25 cellular contexts compared by ENCODE assay signal in the genomic region with DNA sequence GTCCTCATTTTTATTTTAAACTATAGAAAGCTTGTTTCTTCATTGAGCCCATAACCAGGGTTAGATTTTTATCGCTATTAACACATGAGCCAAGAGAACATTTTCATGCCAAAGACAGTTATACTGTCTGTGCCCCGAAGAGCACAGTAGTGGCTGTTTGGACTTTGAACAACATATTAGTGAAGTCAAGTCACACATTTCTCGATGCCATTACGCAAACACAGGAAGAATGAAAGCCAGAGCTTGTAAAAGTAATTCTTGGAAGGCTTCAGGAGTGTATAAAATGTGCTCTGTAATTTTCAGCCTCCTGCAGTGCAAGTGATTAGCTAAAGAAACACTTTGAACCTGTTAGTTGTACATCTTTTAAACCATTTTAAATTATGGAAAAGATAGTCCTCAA.
"Had no signal": no experiment of that assay in that cellular context is flagged by ENCODE, and none has a peak within 500 bp of the region (broad histone marks: within the 10 kb centered on the region; RNA-seq: fewer than 3 reads in every experiment).

No MANE protein-coding gene starts in this region.

- FAIRE-seq: bronchial epithelial cell, endothelial cell of umbilical vein, small intestine had no signal

- DNase-seq: activated CD4-positive, alpha-beta T cell treated with anti-CD3 and anti-CD28 coated beads for 1 hour; activated CD8-positive, alpha-beta memory T cell treated with anti-CD3 and anti-CD28 coated beads for 24 hours; activated CD8-positive, alpha-beta memory T cell treated with anti-CD3 and anti-CD28 coated beads, Interleukin-2, amount 50 U/mL, for 48 hours; activated effector memory CD4-positive, alpha-beta T cell treated with Interleukin-2 at 50 U/mL for 16 hours; activated naive CD4-positive, alpha-beta T cell treated with anti-CD3 and anti-CD28 coated beads, Interleukin-2, amount 10 ng/mL, durations not matched to agents 7 days and 5 days; activated T-cell treated with anti-CD3 and anti-CD28 coated beads, Interleukin-2, amount 50 U/mL, for 48 hours; effector memory CD4-positive, alpha-beta T cell; esophagus squamous epithelium; foreskin melanocyte; glutamatergic neuron; kidney; mammary epithelial cell; small intestine; stimulated activated CD4-positive, alpha-beta T cell treated with anti-CD3 and anti-CD28 coated beads, Interleukin-4, amount 100 ng/mL, for 4 hours; T-helper 2 cell; upper lobe of left lung; WERI-Rb-1 had no signal

- H3K27ac Mint-ChIP-seq: activated naive CD4-positive, alpha-beta T cell treated with anti-CD3 and anti-CD28 coated beads, Interleukin-2, amount 10 ng/mL, durations not matched to agents 7 days and 5 days; dendritic cell treated with granulocyte-macrophage colony-stimulating factor and Interleukin-4, amounts not matched to agents 40 ng/mL and 50 ng/mL, for 4 days; stimulated activated memory B cell treated with anti-CD40 and anti-IgM and Interleukin-4, amounts not matched to agents 10 μg/mL and 1 μg/mL and 100 μg/mL, for 72 hours had no signal

- H3K9me3 Mint-ChIP-seq: activated naive CD4-positive, alpha-beta T cell treated with anti-CD3 and anti-CD28 coated beads, Interleukin-2, amount 10 ng/mL, durations not matched to agents 7 days and 5 days; dendritic cell treated with granulocyte-macrophage colony-stimulating factor and Interleukin-4, amounts not matched to agents 40 ng/mL and 50 ng/mL, for 4 days; stimulated activated memory B cell treated with anti-CD40 and anti-IgM and Interleukin-4, amounts not matched to agents 10 μg/mL and 1 μg/mL and 100 μg/mL, for 72 hours had no signal

- H3K4me1 ChIP-seq: ascending aorta, esophagus squamous epithelium, right atrium auricular region, upper lobe of left lung had no signal

- H3K27me3 Mint-ChIP-seq: activated naive CD4-positive, alpha-beta T cell treated with anti-CD3 and anti-CD28 coated beads, Interleukin-2, amount 10 ng/mL, durations not matched to agents 7 days and 5 days; dendritic cell treated with granulocyte-macrophage colony-stimulating factor and Interleukin-4, amounts not matched to agents 40 ng/mL and 50 ng/mL, for 4 days; stimulated activated memory B cell treated with anti-CD40 and anti-IgM and Interleukin-4, amounts not matched to agents 10 μg/mL and 1 μg/mL and 100 μg/mL, for 72 hours had no signal

- H3K36me3 ChIP-seq: ascending aorta, esophagus squamous epithelium, right atrium auricular region, thoracic aorta, upper lobe of left lung, WERI-Rb-1 had no signal

- H3K36me3 Mint-ChIP-seq: activated naive CD4-positive, alpha-beta T cell treated with anti-CD3 and anti-CD28 coated beads, Interleukin-2, amount 10 ng/mL, durations not matched to agents 7 days and 5 days; stimulated activated memory B cell treated with anti-CD40 and anti-IgM and Interleukin-4, amounts not matched to agents 10 μg/mL and 1 μg/mL and 100 μg/mL, for 72 hours had no signal

- ATAC-seq: left lobe of liver; stimulated activated memory B cell treated with anti-CD40 and anti-IgM and Interleukin-4, amounts not matched to agents 10 μg/mL and 1 μg/mL and 100 μg/mL, for 72 hours had no signal

- H3K9me3 ChIP-seq: ascending aorta, esophagus squamous epithelium, right atrium auricular region, thoracic aorta, upper lobe of left lung had no signal

- H3K4me1 Mint-ChIP-seq: activated naive CD4-positive, alpha-beta T cell treated with anti-CD3 and anti-CD28 coated beads, Interleukin-2, amount 10 ng/mL, durations not matched to agents 7 days and 5 days; stimulated activated memory B cell treated with anti-CD40 and anti-IgM and Interleukin-4, amounts not matched to agents 10 μg/mL and 1 μg/mL and 100 μg/mL, for 72 hours had no signal

- H3K27ac ChIP-seq: ascending aorta, esophagus squamous epithelium, right atrium auricular region, thoracic aorta, upper lobe of left lung, WERI-Rb-1 had no signal

- H3K27me3 ChIP-seq: ascending aorta, esophagus squamous epithelium, right atrium auricular region, upper lobe of left lung had no signal

- H3K4me3 ChIP-seq: ascending aorta, esophagus squamous epithelium, right atrium auricular region, thoracic aorta, upper lobe of left lung had no signal

- H3K4me3 Mint-ChIP-seq: activated naive CD4-positive, alpha-beta T cell treated with anti-CD3 and anti-CD28 coated beads, Interleukin-2, amount 10 ng/mL, durations not matched to agents 7 days and 5 days; dendritic cell treated with granulocyte-macrophage colony-stimulating factor and Interleukin-4, amounts not matched to agents 40 ng/mL and 50 ng/mL, for 4 days; stimulated activated memory B cell treated with anti-CD40 and anti-IgM and Interleukin-4, amounts not matched to agents 10 μg/mL and 1 μg/mL and 100 μg/mL, for 72 hours had no signal
